In genomic region chr10:49226594-49226993, GRCh38 we compare ENCODE assay signal across 26 cellular contexts. TPM values are rescaled to one million over a fixed set of nuclear protein-coding genes. Genes with fewer than 3 reads are reported as not detected.
"Had no signal": no experiment of that assay in that cellular context is flagged by ENCODE, and none has a peak within 500 bp of the region (broad histone marks: within the 10 kb centered on the region; RNA-seq: fewer than 3 reads in every experiment).

No MANE protein-coding gene starts in this region.

- DNase-seq: colonic mucosa; cortex of kidney; dermis blood vessel endothelial cell; dorsolateral prefrontal cortex; effector CD4-positive, alpha-beta T cell; effector memory CD4-positive, alpha-beta T cell; esophagus squamous epithelium; foreskin fibroblast; foreskin melanocyte; gastrocnemius medialis; glutamatergic neuron; head of caudate nucleus; heart right ventricle; hippocampal formation; left cardiac atrium; left lung; left ventricle myocardium superior; lower lobe of right lung; mesendoderm; midbrain had no signal

- H3K36me3 ChIP-seq: colonic mucosa, esophagus squamous epithelium, gastrocnemius medialis, heart right ventricle, left lung, lower lobe of right lung had no signal

- H3K9me3 ChIP-seq: colonic mucosa, esophagus squamous epithelium, gastrocnemius medialis, lower lobe of right lung had no signal

- ATAC-seq: gastrocnemius medialis, left cardiac atrium, left lung, left ventricle myocardium superior, lower lobe of right lung had no signal

- H3K4me1 Mint-ChIP-seq: memory B cell had no signal

- FAIRE-seq: endothelial cell of umbilical vein, islet of Langerhans, keratinocyte had no signal

- H3K27ac ChIP-seq: colonic mucosa, dorsolateral prefrontal cortex, esophagus squamous epithelium, gastrocnemius medialis, left lung, lower lobe of right lung had no signal

- H3K4me3 Mint-ChIP-seq: memory B cell had no signal

- H3K4me1 ChIP-seq: colonic mucosa, esophagus squamous epithelium, left lung, lower lobe of right lung had no signal

- H3K27ac Mint-ChIP-seq: memory B cell had no signal

- H3K9me3 Mint-ChIP-seq: memory B cell had no signal

- H3K27me3 ChIP-seq: colonic mucosa, esophagus squamous epithelium, gastrocnemius medialis, heart right ventricle, left lung had no signal

- H3K4me3 ChIP-seq: colonic mucosa, dorsolateral prefrontal cortex, esophagus squamous epithelium, gastrocnemius medialis, heart right ventricle, left lung, lower lobe of right lung had no signal

RNA-seq across cellular contexts. Expression of gene TMEM273, which starts 38.4 kb away (rescaled TPM):
- total RNA-seq: chondrocyte, epithelial cell of proximal tubule had no signal
- polyA plus RNA-seq: keratinocyte had no signal
